25 cellular contexts compared by ENCODE assay signal in genomic region chr1:26384076-26384475, GRCh38. TPM values are rescaled to one million over a fixed set of nuclear protein-coding genes. Genes with fewer than 3 reads are reported as not detected.
"Had no signal": no experiment of that assay in that cellular context is flagged by ENCODE, and none has a peak within 500 bp of the region (broad histone marks: within the 10 kb centered on the region; RNA-seq: fewer than 3 reads in every experiment).

No MANE protein-coding gene starts in this region.

- DNase-seq: activated CD4-positive, alpha-beta T cell treated with anti-CD3 and anti-CD28 coated beads for 4 hours; activated naive CD4-positive, alpha-beta T cell; activated T-cell treated with anti-CD3 and anti-CD28 coated beads for 4 hours; anterior cingulate cortex; brain microvascular endothelial cell; central memory CD4-positive, alpha-beta T cell; colonic mucosa; erythroblast; foreskin melanocyte; glutamatergic neuron; hippocampal formation; islet precursor cell; nephron progenitor cell; nucleus accumbens; posterior cingulate gyrus; stimulated activated CD4-positive, alpha-beta T cell treated with anti-CD3 and anti-CD28 coated beads, Interleukin-4, amount 100 ng/mL, for 4 hours; stimulated activated naive B cell treated with anti-CD40 and anti-IgM and Interleukin-4, amounts not matched to agents 10 μg/mL and 1 μg/mL and 100 μg/mL, for 72 hours; upper lobe of right lung had no signal

- ATAC-seq: activated T-helper 17 cell treated with anti-CD3 and anti-CD28 coated beads, Interleukin-2, amount 50 U/mL, for 72 hours; left lobe of liver; stimulated activated naive B cell treated with anti-CD40 and anti-IgM and Interleukin-4, amounts not matched to agents 10 μg/mL and 1 μg/mL and 100 μg/mL, for 72 hours; upper lobe of right lung; WTC11 had no signal

- H3K4me3 ChIP-seq: colonic mucosa, spleen, upper lobe of right lung had no signal

- H3K4me1 Mint-ChIP-seq: mesothelial cell of epicardium; stimulated activated naive B cell treated with anti-CD40 and anti-IgM and Interleukin-4, amounts not matched to agents 10 μg/mL and 1 μg/mL and 100 μg/mL, for 72 hours had no signal

- H3K27ac ChIP-seq: brain microvascular endothelial cell, colonic mucosa, spleen, upper lobe of right lung had no signal

- H3K9me3 Mint-ChIP-seq: activated T-helper 17 cell treated with anti-CD3 and anti-CD28 coated beads, Interleukin-2, amount 50 U/mL, for 72 hours; mesothelial cell of epicardium; nephron progenitor cell; stimulated activated naive B cell treated with anti-CD40 and anti-IgM and Interleukin-4, amounts not matched to agents 10 μg/mL and 1 μg/mL and 100 μg/mL, for 72 hours; WTC11 had no signal

- H3K9me3 ChIP-seq: colonic mucosa, spleen, upper lobe of right lung had no signal

- H3K27ac Mint-ChIP-seq: activated T-helper 17 cell treated with anti-CD3 and anti-CD28 coated beads, Interleukin-2, amount 50 U/mL, for 72 hours; mesothelial cell of epicardium; nephron progenitor cell; stimulated activated naive B cell treated with anti-CD40 and anti-IgM and Interleukin-4, amounts not matched to agents 10 μg/mL and 1 μg/mL and 100 μg/mL, for 72 hours; WTC11 had no signal

- H3K27me3 ChIP-seq: brain microvascular endothelial cell, colonic mucosa, upper lobe of right lung had no signal

- H3K4me1 ChIP-seq: colonic mucosa, upper lobe of right lung had no signal

- H3K4me3 Mint-ChIP-seq: activated T-helper 17 cell treated with anti-CD3 and anti-CD28 coated beads, Interleukin-2, amount 50 U/mL, for 72 hours; mesothelial cell of epicardium; nephron progenitor cell; stimulated activated naive B cell treated with anti-CD40 and anti-IgM and Interleukin-4, amounts not matched to agents 10 μg/mL and 1 μg/mL and 100 μg/mL, for 72 hours; WTC11 had no signal

- H3K36me3 ChIP-seq: brain microvascular endothelial cell, colonic mucosa, spleen, upper lobe of right lung had no signal

- H3K27me3 Mint-ChIP-seq: activated T-helper 17 cell treated with anti-CD3 and anti-CD28 coated beads, Interleukin-2, amount 50 U/mL, for 72 hours had no signal

- H3K36me3 Mint-ChIP-seq: mesothelial cell of epicardium; stimulated activated naive B cell treated with anti-CD40 and anti-IgM and Interleukin-4, amounts not matched to agents 10 μg/mL and 1 μg/mL and 100 μg/mL, for 72 hours; WTC11 had no signal

RNA-seq across cellular contexts. Expression of gene ZNF683, which starts 11.5 kb away (rescaled TPM):
- total RNA-seq: activated T-helper 17 cell treated with anti-CD3 and anti-CD28 coated beads, Interleukin-2, amount 50 U/mL, for 72 hours; left lobe of liver; lung microvascular endothelial cell; mesothelial cell of epicardium; renal cortical epithelial cell; WTC11 had no signal

RNA-seq across cellular contexts. Expression of gene LIN28A, which starts 26.5 kb away (rescaled TPM):
- total RNA-seq: activated T-helper 17 cell treated with anti-CD3 and anti-CD28 coated beads, Interleukin-2, amount 50 U/mL, for 72 hours; lung microvascular endothelial cell; renal cortical epithelial cell; spleen; upper lobe of right lung had no signal

RNA-seq across cellular contexts. Expression of gene CRYBG2, which starts 30.1 kb away (rescaled TPM):
- total RNA-seq: lung microvascular endothelial cell had no signal
